27 cellular contexts compared by ENCODE assay signal in genomic region chr11:44958165-44958564, GRCh38. TPM values are rescaled to one million over a fixed set of nuclear protein-coding genes. Genes with fewer than 3 reads are reported as not detected.
DNase-seq lines count a peak whose midpoint lies in the region; ATAC-seq, FAIRE-seq and TF ChIP-seq lines count a peak whose summit lies in the region.
"Had no signal": no experiment of that assay in that cellular context is flagged by ENCODE, and none has a peak within 500 bp of the region (broad histone marks: within the 10 kb centered on the region; RNA-seq: fewer than 3 reads in every experiment).

No MANE protein-coding gene starts in this region.

- peaks cover 2% of the 10 kb centered on the region for H3K79me1 ChIP-seq in trophoblast cell (ENCODE audit: low read length)

- H3K9ac ChIP-seq in K562 (ENCODE audit: insufficient read depth in 1 of 2, low read depth in 2 of 2, low read length in 2 of 2) (no peak overlapping the region), trophoblast cell (ENCODE audit: low read length) (no peak overlapping the region)

- intact Hi-C loops in K562 (cut with micrococcal nuclease), result no loop called here

- H2AFZ ChIP-seq in K562 (ENCODE audit: low read depth, low read length) (no peak overlapping the region), trophoblast cell (ENCODE audit: insufficient read depth, low read length, poor library complexity) (no peak overlapping the region)

- H3K4me1 ChIP-seq in K562 (replicated peaks in 1 of 2; ENCODE audit: control insufficient read depth in 2 of 2, insufficient read depth in 2 of 2, low read length in 2 of 2) (peaks cover 0 to 7% of the 10 kb centered on the region in 2 experiments; a peak in 4 of 5 replicates), trophoblast cell (ENCODE audit: control insufficient read depth in 1 of 2, insufficient read depth in 2 of 2, low read length in 2 of 2) (peaks cover 12 to 18% of the 10 kb centered on the region in 2 experiments)
- H3K4me1 ChIP-seq: ascending aorta, right lobe of liver had no signal

- no peak overlapping the region for H2BK120ac ChIP-seq in trophoblast cell (ENCODE audit: insufficient read depth, low read length, poor library complexity)

- no peak overlapping the region for H4K91ac ChIP-seq in trophoblast cell (ENCODE audit: low read depth, low read length)

- no peaks in the 10 kb centered on the region; the same call in 1 of the 2 replicates for H4K20me1 ChIP-seq in K562 (replicated peaks; ENCODE audit: control insufficient read depth, insufficient read depth, low read length)

- H3K27ac ChIP-seq in K562 (ENCODE audit: extremely low read depth, low read depth, low read length) (no peak overlapping the region), trophoblast cell (ENCODE audit: low read depth, low read length) (no peak overlapping the region)
- H3K27ac ChIP-seq: ascending aorta, heart right ventricle, right lobe of liver, RWPE1, SK-N-MC, suprapubic skin, uterus had no signal

- no peaks in the 10 kb centered on the region for H3K9me3 ChIP-seq in K562 (replicated peaks; ENCODE audit: control insufficient read depth, insufficient read depth, low read depth, low read length)
- H3K9me3 ChIP-seq in trophoblast cell (ENCODE audit: insufficient read depth, low read depth, low read length), result no peaks in the 10 kb centered on the region
- H3K9me3 ChIP-seq: ascending aorta, heart right ventricle, right lobe of liver, suprapubic skin, uterus had no signal

- no peak overlapping the region for H3K18ac ChIP-seq in trophoblast cell (ENCODE audit: low read length)

- no peaks in the 10 kb centered on the region for H3K79me2 ChIP-seq in K562 (ENCODE audit: control insufficient read depth, insufficient read depth, low read length)
- no peaks in the 10 kb centered on the region for H3K79me2 ChIP-seq in trophoblast cell (ENCODE audit: control insufficient read depth, insufficient read depth, low read length, poor library complexity)

- no peak overlapping the region for H4K12ac ChIP-seq in trophoblast cell (ENCODE audit: low read depth, low read length)

- DNase-seq in DMS53 (lab: John Stamatoyannopoulos, UW) (peak; percentile 42), DMS53 treated with DMSO at 0.1 percent for 48 hours (lab: John Stamatoyannopoulos, UW; ENCODE audit: unreplicated experiment) (no peak), NCI-H1092 treated with DMSO at 0.1 percent for 48 hours (lab: John Stamatoyannopoulos, UW) (peak; percentile 41), K562 (ENCODE audit: extremely low read depth in 1 of 4, low spot score in 3 of 4) (no peak), trophoblast cell (no peak), foreskin fibroblast (no peak)
- no peak for DNase-seq in stimulated activated CD4-positive, alpha-beta T cell treated with anti-CD3 and anti-CD28 coated beads, Interleukin-4, amount 100 ng/mL, for 1 hour
- DNase-seq: activated CD4-positive, CD25-positive, alpha-beta regulatory T cell treated with anti-CD3 and anti-CD28 coated beads, Interleukin-2, amount 50 U/mL, for 72 hours; activated CD8-positive, alpha-beta T cell treated with anti-CD3 and anti-CD28 coated beads for 36 hours; activated naive CD8-positive, alpha-beta T cell treated with anti-CD3 and anti-CD28 coated beads for 36 hours; caudate nucleus; CD4-positive, alpha-beta T cell; heart right ventricle; kidney glomerular epithelial cell; NCI-H1417 treated with DMSO at 0.1 percent for 48 hours; NCI-H526; stimulated activated CD4-positive, alpha-beta T cell treated with anti-CD3 and anti-CD28 coated beads, Interleukin-12 subunit alpha, Interleukin-12 subunit beta, amount 100 ng/mL, for 4 hours; stimulated activated naive B cell treated with anti-CD40 and anti-IgM and Interleukin-4, amounts not matched to agents 10 μg/mL and 1 μg/mL and 100 μg/mL, for 72 hours; uterus had no signal

- no peaks in the 10 kb centered on the region for H3K9me1 ChIP-seq in K562 (ENCODE audit: control insufficient read depth, insufficient read depth, low read length)

- TF ChIP-seq CTCF in K562 (IDR thresholded peaks at IDR 0.05 in 2 of 3, conservative IDR thresholded peaks at IDR 0.05 in 1 of 3; ENCODE audit: insufficient read depth in 2 of 3, low read depth in 1 of 3, low read length in 3 of 3), result no peak
- TF ChIP-seq CTCF in foreskin fibroblast (IDR thresholded peaks at IDR 0.05; ENCODE audit: low read depth, low read length), result no peak

- POLR2A ChIA-PET in K562 (lab: Yijun Ruan, JAX), result interaction anchor here (1.9 kb wide), 1 partner anchor 13 kb away, joined by 4 read pairs; no protein-coding TSS in a partner anchor

- 3% methylated on average over 3 of the region's 3 CpGs for WGBS in K562 (ENCODE audit: insufficient coverage, low coverage, missing lambda C conversion rate)
- WGBS in trophoblast cell (ENCODE audit: extremely low coverage, insufficient coverage, insufficient read length), result no CpG with 5 or more reads among the region's 3 CpGs

- no peak for FAIRE-seq in K562 (lab: Jason Lieb, UNC)
- FAIRE-seq: G401.6, TTC549 had no signal

- H3K4ac ChIP-seq in trophoblast cell (ENCODE audit: low read depth, low read length), result no peak overlapping the region

- H2BK5ac ChIP-seq in trophoblast cell (ENCODE audit: low read depth, low read length, poor library complexity), result no peak overlapping the region

- no peak overlapping the region for H3K14ac ChIP-seq in trophoblast cell (ENCODE audit: low read length)

- no peak overlapping the region for H2AK5ac ChIP-seq in trophoblast cell (ENCODE audit: low read length)

- H2BK12ac ChIP-seq in trophoblast cell (ENCODE audit: low read length), result no peak overlapping the region

- no TSS peak for BruUV-seq in K562 (replicated peaks; lab: Mats Ljungman, UMichigan)

- no peak for TF ChIP-seq POLR2A in K562 (conservative IDR thresholded peaks at IDR 0.05)

- in situ Hi-C loops in K562 (cut with MboI), result no loop called here

- no peak for TF ChIP-seq RAD21 in K562 (CRISPR knock-in tag; conservative IDR thresholded peaks at IDR 0.05 in 1 of 2, IDR thresholded peaks at IDR 0.05 in 1 of 2)

- ATAC-seq in K562 (no peak), GM21381 (IDR thresholded peaks at IDR 0.05; ENCODE audit: unreplicated experiment) (no peak)
- ATAC-seq: activated CD8-positive, alpha-beta T cell treated with anti-CD3 and anti-CD28 coated beads for 36 hours; heart right ventricle; right lobe of liver; stimulated activated naive B cell treated with anti-CD40 and anti-IgM and Interleukin-4, amounts not matched to agents 10 μg/mL and 1 μg/mL and 100 μg/mL, for 72 hours had no signal

- H3K4me3 ChIP-seq in K562 (no peak overlapping the region), trophoblast cell (ENCODE audit: low read depth, low read length) (peak overlapping the region; percentile 34), foreskin fibroblast (ENCODE audit: low read depth in 1 of 2, low read length in 2 of 2) (no peak overlapping the region)
- H3K4me3 ChIP-seq: ascending aorta, heart right ventricle, right lobe of liver, SK-N-MC, suprapubic skin, uterus had no signal

- no peak overlapping the region for H3K23ac ChIP-seq in trophoblast cell (ENCODE audit: low read length)

- H3K36me3 ChIP-seq in K562 (ENCODE audit: control insufficient read depth, insufficient read depth, low read length) (no peaks in the 10 kb centered on the region), trophoblast cell (ENCODE audit: control insufficient read depth in 1 of 2, insufficient read depth in 2 of 2, low read length in 2 of 2) (no peaks in the 10 kb centered on the region)
- H3K36me3 ChIP-seq: ascending aorta, heart right ventricle, right lobe of liver, suprapubic skin, uterus had no signal

- CTCF ChIA-PET in K562 (lab: Yijun Ruan, JAX; ENCODE audit: low intra/inter-chr PET ratio), result no interaction called here

- H3K27me3 ChIP-seq in K562 (ENCODE audit: control insufficient read depth in 2 of 2, insufficient read depth in 2 of 2, low read length in 2 of 2) (peaks cover 0 to 35% of the 10 kb centered on the region in 2 experiments; a peak in 2 of 5 replicates), trophoblast cell (ENCODE audit: insufficient read depth, low read length) (peaks cover 5% of the 10 kb centered on the region)
- H3K27me3 ChIP-seq: ascending aorta, right lobe of liver, suprapubic skin, uterus had no signal

- H3K4me2 ChIP-seq in K562 (ENCODE audit: insufficient read depth, low read length) (no peak overlapping the region), trophoblast cell (ENCODE audit: low read length) (no peak overlapping the region)

- no peak for TF ChIP-seq EP300 in K562 (IDR thresholded peaks at IDR 0.05; ENCODE audit: low read length)

- no peak overlapping the region for H4K8ac ChIP-seq in trophoblast cell (ENCODE audit: low read depth, low read length)

TF ChIP-seq in K562, 482 proteins besides CTCF, POLR2A, EP300 and RAD21:
- TF ChIP-seq PTTG1 (tag; IDR thresholded peaks at IDR 0.05; ENCODE audit: low read depth) (no peak), CHCHD3 (CRISPR knock-in tag; IDR thresholded peaks at IDR 0.05) (no peak), MED1 (CRISPR knock-in tag; IDR thresholded peaks at IDR 0.05; ENCODE audit: borderline replicate concordance) (no peak), NFIC (IDR thresholded peaks at IDR 0.05) (peak; percentile 78), SAFB (IDR thresholded peaks at IDR 0.05; ENCODE audit: borderline replicate concordance, low read depth, low read length) (no peak)

RNA-seq across cellular contexts. Expression of gene TP53I11, which starts 7.5 kb away (rescaled TPM):
- 2.5 and 10.1 TPM in 2 replicates for total RNA-seq in K562 (2011; cell fraction: chromatin; rRNA removed; ENCODE audit: low replicate concordance)
- total RNA-seq in K562 (2011; cell fraction: nucleolus; rRNA removed), result 2.9 and 5.0 TPM in 2 replicates
- 4.4 and 8.5 TPM in 2 replicates for total RNA-seq in K562 (2011; cell fraction: nucleoplasm; rRNA removed)
- 0.82 and 1.2 TPM in 2 replicates for total RNA-seq in K562 (2014; rRNA removed)
- total RNA-seq in K562 (2014; rRNA removed; fragmentation: Illumina TruSeq; extraction: Trizol), result 0.25 and 0.32 TPM in 2 replicates
- total RNA-seq in K562 (2015; rRNA removed; fragmentation: Illumina TruSeq; extraction: Trizol), result 0.14 and 0.45 TPM in 2 replicates
- total RNA-seq in K562 (2021), result 1.4 TPM in 2 replicates
- 2.5 and 3.0 TPM in 2 replicates for polyA plus RNA-seq in K562 (2011; rRNA removed)
- 4.0 and 5.6 TPM in 2 replicates for polyA plus RNA-seq in K562 (2011; cell fraction: cytosol; rRNA removed)
- 7.9 and 11.7 TPM in 2 replicates for polyA plus RNA-seq in K562 (2011; cell fraction: nucleus; rRNA removed)
- 1.1 and 1.4 TPM in 2 replicates for polyA plus RNA-seq in K562 (2012)
- 0.70 and 1.3 TPM in 2 replicates for polyA plus RNA-seq in K562 (2014; fragmentation: Illumina TruSeq; extraction: Trizol)
- polyA plus RNA-seq in K562 (2014; fragmentation: Nextera tagmentation; extraction: Ambion mirVana), result not detected
- 0.70 and 2.5 TPM in 2 replicates for polyA plus RNA-seq in K562 (2014; rRNA removed)
- 2.3 and 3.0 TPM in 2 replicates for polyA minus RNA-seq in K562 (2011; rRNA and poly(A)+ RNA removed)
- 3.3 and 5.7 TPM in 2 replicates for polyA minus RNA-seq in K562 (2011; cell fraction: cytosol; rRNA and poly(A)+ RNA removed)
- 9.4 and 11.0 TPM in 2 replicates for polyA minus RNA-seq in K562 (2011; cell fraction: nucleus; rRNA and poly(A)+ RNA removed)
- 39.8 and 41.5 TPM in 2 replicates for polyA plus RNA-seq in trophoblast cell (2013)

Comparison
In these comparisons a context has a peak if more than half of its experiments do, and no peak if none do; other contexts are left out.
1. DNase-seq: peak in DMS53 (single experiment) and NCI-H1092 treated with DMSO at 0.1 percent for 48 hours (single experiment); none in DMS53 treated with DMSO at 0.1 percent for 48 hours (single experiment), K562 (0 of 4), trophoblast cell (0 of 2), stimulated activated CD4-positive, alpha-beta T cell treated with anti-CD3 and anti-CD28 coated beads, Interleukin-4, amount 100 ng/mL, for 1 hour (single experiment) and foreskin fibroblast (0 of 2).